ENCODE assay signal across 15 cellular contexts in the genomic region with DNA sequence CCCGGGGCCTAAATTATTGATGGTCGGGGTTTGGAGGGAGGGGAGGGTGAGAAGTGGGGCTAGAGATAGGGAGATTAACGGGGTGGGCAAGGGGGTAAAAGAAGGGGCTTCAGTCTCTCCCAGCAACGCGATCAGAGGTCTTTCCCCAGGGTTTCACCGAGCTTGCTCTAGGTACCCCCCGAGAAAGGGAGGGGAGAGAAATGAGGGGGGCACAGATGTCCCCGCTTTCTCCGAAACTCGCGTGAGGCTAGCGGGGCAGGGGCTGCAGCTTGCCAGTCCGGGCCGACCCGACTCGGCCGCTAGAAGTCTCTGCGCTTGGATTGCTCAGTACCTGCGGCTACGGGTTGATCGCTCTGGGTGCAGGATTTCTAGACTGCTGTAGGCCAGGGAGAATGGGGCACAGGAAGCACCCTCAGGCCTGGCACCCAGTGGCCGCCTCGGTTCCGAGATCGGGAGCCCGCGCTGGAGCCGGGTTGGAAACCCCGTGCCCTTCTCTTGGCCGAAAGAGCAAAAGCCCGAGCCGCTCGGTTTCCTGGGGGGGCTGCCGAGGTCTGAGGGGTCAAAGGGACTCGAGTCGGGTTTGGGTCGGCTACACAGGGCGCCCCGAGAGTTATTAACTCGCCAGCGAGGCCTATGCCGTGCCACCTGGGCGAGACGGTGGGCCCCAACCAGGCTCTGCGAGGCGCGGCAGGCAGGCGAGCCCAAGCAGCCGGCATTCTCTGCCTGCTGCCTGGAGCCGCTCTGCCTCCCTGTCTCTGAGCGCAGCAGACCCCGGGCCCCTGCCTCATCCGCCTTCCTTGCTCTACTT. TPM values are rescaled to one million over a fixed set of nuclear protein-coding genes. Genes with fewer than 3 reads are reported as not detected.
DNase-seq lines count a peak whose midpoint lies in the region; ATAC-seq and TF ChIP-seq lines count a peak whose summit lies in the region.
"Had no signal": no experiment of that assay in that cellular context is flagged by ENCODE, and none has a peak within 500 bp of the region (broad histone marks: within the 10 kb centered on the region; RNA-seq: fewer than 3 reads in every experiment).

No MANE protein-coding gene starts in this region.

- peak in 1 of 8 donors; percentile 13 for ATAC-seq in heart right ventricle
- no peak for ATAC-seq in Right ventricle myocardium inferior
- no peak for ATAC-seq in activated T-helper 17 cell treated with anti-CD3 and anti-CD28 coated beads, Interleukin-2, amount 50 U/mL, for 72 hours (replicated peaks)
- no peak for ATAC-seq in HG03175 (IDR thresholded peaks at IDR 0.05; ENCODE audit: unreplicated experiment)

- intact Hi-C loops in heart right ventricle (cut with DNase I) (loop anchor here in 4 of 10 donors (5.0 to 10.0 kb wide), 3 partner anchors 81 to 184 kb away; no protein-coding TSS in a partner anchor), Right ventricle myocardium inferior (cut with DNase I) (no loop called here)

- no peaks in the 10 kb centered on the region for H3K36me3 ChIP-seq in heart right ventricle

- H3K9me3 Mint-ChIP-seq in activated T-helper 17 cell treated with anti-CD3 and anti-CD28 coated beads, Interleukin-2, amount 50 U/mL, for 72 hours = no peaks in the 10 kb centered on the region
- H3K9me3 Mint-ChIP-seq in type B pancreatic cell = no peaks in the 10 kb centered on the region

- 2% methylated on average over 53 of the region's 53 CpGs for WGBS in heart right ventricle, 2 donors

- H3K27ac Mint-ChIP-seq in activated T-helper 17 cell treated with anti-CD3 and anti-CD28 coated beads, Interleukin-2, amount 50 U/mL, for 72 hours = no peak overlapping the region
- no peak overlapping the region for H3K27ac Mint-ChIP-seq in type B pancreatic cell

- no peak overlapping the region for H3K27ac ChIP-seq in heart right ventricle

- peaks cover 59% of the 10 kb centered on the region for H3K27me3 Mint-ChIP-seq in activated T-helper 17 cell treated with anti-CD3 and anti-CD28 coated beads, Interleukin-2, amount 50 U/mL, for 72 hours
- peaks cover 94% of the 10 kb centered on the region for H3K27me3 Mint-ChIP-seq in type B pancreatic cell

- peaks cover 19% of the 10 kb centered on the region for H3K36me3 Mint-ChIP-seq in activated T-helper 17 cell treated with anti-CD3 and anti-CD28 coated beads, Interleukin-2, amount 50 U/mL, for 72 hours (ENCODE audit: low read depth)
- H3K36me3 Mint-ChIP-seq in type B pancreatic cell = no peaks in the 10 kb centered on the region

- H3K4me1 ChIP-seq in heart right ventricle = peaks cover 15 to 56% (median 43%) of the 10 kb centered on the region in 9 donors

- peak overlapping the region in 7 of 10 donors; percentile 3 to 46 (median 30) for H3K4me3 ChIP-seq in heart right ventricle

- TF ChIP-seq CTCF in heart right ventricle (IDR thresholded peaks at IDR 0.05) = no peak
- no peak for TF ChIP-seq CTCF in type B pancreatic cell (conservative IDR thresholded peaks at IDR 0.05)

- no peaks in the 10 kb centered on the region for H3K9me3 ChIP-seq in heart right ventricle

- H3K4me1 Mint-ChIP-seq in activated T-helper 17 cell treated with anti-CD3 and anti-CD28 coated beads, Interleukin-2, amount 50 U/mL, for 72 hours = peaks cover 23% of the 10 kb centered on the region
- peaks cover 29% of the 10 kb centered on the region for H3K4me1 Mint-ChIP-seq in type B pancreatic cell (ENCODE audit: unreplicated experiment)

- DNase-seq in heart right ventricle (no peak), Right ventricle myocardium inferior (ENCODE audit: missing footprints) (no peak), mesenteric fat pad (ENCODE audit: low spot score) (peak; percentile 85), type B pancreatic cell (ENCODE audit: extremely low spot score, unreplicated experiment) (no peak), NCI-H524 treated with DMSO at 0.1 percent for 48 hours (lab: John Stamatoyannopoulos, UW) (no peak), SKM-1 (lab: John Stamatoyannopoulos, UW; ENCODE audit: unreplicated experiment) (no peak)
- DNase-seq: activated CD4-positive, alpha-beta T cell treated with anti-CD3 and anti-CD28 coated beads for 48 hours; activated naive CD4-positive, alpha-beta T cell treated with Interleukin-2 at 50 U/mL for 16 hours; AML-193; NCI-H1092 treated with DMSO at 0.1 percent for 48 hours; NCI-H748 treated with DMSO at 0.1 percent for 48 hours; stimulated activated CD8-positive, alpha-beta memory T cell treated with anti-CD3 and anti-CD28 coated beads, Interleukin-4, amount 100 ng/mL, for 48 hours had no signal

- peaks cover 57 to 100% (median 100%) of the 10 kb centered on the region in 7 donors for H3K27me3 ChIP-seq in heart right ventricle

- H3K4me3 Mint-ChIP-seq in activated T-helper 17 cell treated with anti-CD3 and anti-CD28 coated beads, Interleukin-2, amount 50 U/mL, for 72 hours = peak overlapping the region; percentile 21
- peak overlapping the region; percentile 73 for H3K4me3 Mint-ChIP-seq in type B pancreatic cell

RNA-seq across cellular contexts. Expression of gene PAX2, which starts 3.1 kb away (rescaled TPM):
- not detected for total RNA-seq in heart right ventricle
- polyA plus RNA-seq in heart right ventricle = not detected
- not detected for total RNA-seq in Right ventricle myocardium inferior
- total RNA-seq in activated T-helper 17 cell treated with anti-CD3 and anti-CD28 coated beads, Interleukin-2, amount 50 U/mL, for 72 hours = under 1 TPM in 1 of 2 donors, not detected in 1; 0.16 TPM
- not detected for total RNA-seq in mesenteric fat pad
- total RNA-seq in type B pancreatic cell (ENCODE audit: low replicate concordance) = 0.19 and 4.4 TPM in 2 replicates
- total RNA-seq: SK-MEL-5 had no signal
